22 cellular contexts compared by ENCODE assay signal in the genomic region with DNA sequence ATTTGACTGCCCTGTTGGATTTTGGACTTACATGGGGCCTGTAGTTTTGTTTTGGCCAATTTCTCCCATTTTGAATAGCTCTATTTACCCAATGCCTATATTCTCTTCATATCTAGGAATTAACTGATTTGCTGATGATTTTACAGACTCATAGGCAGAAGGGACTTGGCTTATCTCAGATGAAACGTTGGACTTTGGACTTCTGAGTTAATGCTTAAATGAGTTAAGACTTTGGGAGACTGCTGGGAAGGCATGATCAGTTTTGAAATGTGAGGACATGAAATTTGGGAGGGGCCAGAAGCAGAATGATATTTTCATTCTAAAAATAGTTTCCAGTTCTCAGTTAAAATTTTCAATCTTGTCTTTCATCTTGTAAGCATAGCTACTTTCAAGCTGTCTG.
A peak's percentile ranks its signal among the peaks of the same experiment; 100 is the strongest.
DNase-seq lines count a peak whose midpoint lies in the region; ATAC-seq, FAIRE-seq and TF ChIP-seq lines count a peak whose summit lies in the region.
"Had no signal": no experiment of that assay in that cellular context is flagged by ENCODE, and none has a peak within 500 bp of the region (broad histone marks: within the 10 kb centered on the region; RNA-seq: fewer than 3 reads in every experiment).

No MANE protein-coding gene starts in this region.

- no peak for ATAC-seq in Panc1
- peak; percentile 27 to 63 (median 60) for ATAC-seq in right lobe of liver
- no peak for ATAC-seq in GM19455 (IDR thresholded peaks at IDR 0.05; ENCODE audit: unreplicated experiment)
- ATAC-seq: GM12878, GM23338 had no signal

- H3K4me1 ChIP-seq in Panc1 (ENCODE audit: control insufficient read depth, insufficient read depth, low read length) (no peaks in the 10 kb centered on the region), right lobe of liver (peaks cover 0 to 12% (median 0%) of the 10 kb centered on the region in 4 donors)
- H3K4me1 ChIP-seq: BE2C had no signal

- CTCF ChIA-PET in Panc1 (lab: Charles Lee): no interaction called here

- DNase-seq in Panc1 (ENCODE audit: low read depth, low spot score) (no peak), right lobe of liver (no peak), lower leg skin (ENCODE audit: low spot score in 2 of 2) (no peak), T1000 (lab: John Stamatoyannopoulos, UW) (no peak)
- no peak for DNase-seq in activated naive CD4-positive, alpha-beta T cell treated with Interleukin-2 at 50 U/mL for 16 hours
- DNase-seq: 8988T; BE2C; CD4-positive, CD25-positive, alpha-beta regulatory T cell; COR-L47; HCEC 1CT; NCI-H1092 treated with DMSO at 0.1 percent for 48 hours; NCI-H2081; NCI-H446 treated with DMSO at 0.1 percent for 48 hours; NCI-H69; NK-92 treated with Interleukin-12 subunit alpha and Interleukin-12 subunit beta, amount 100 ng/mL, for 24 hours; Right ventricle myocardium superior had no signal

- intact Hi-C loops in Panc1 (cut with micrococcal nuclease; ENCODE audit: unreplicated experiment) (no loop called here), right lobe of liver (cut with DNase I) (no loop called here), lower leg skin (cut with DNase I; ENCODE audit: low total_unique reads) (no loop called here)

- H3K4me3 ChIP-seq in Panc1 (ENCODE audit: low read depth in 2 of 2, low read length in 2 of 2) (no peak overlapping the region), right lobe of liver (no peak overlapping the region), lower leg skin (ENCODE audit: low read depth, poor library complexity, severe bottlenecking) (no peak overlapping the region)
- H3K4me3 ChIP-seq: GM12878, GM23338 had no signal

- H3K36me3 ChIP-seq in Panc1 (ENCODE audit: control insufficient read depth, insufficient read depth, low read length) (no peaks in the 10 kb centered on the region; the same call in 1 of the 2 replicates), right lobe of liver (peaks cover 0 to 2% (median 0%) of the 10 kb centered on the region in 4 donors)

- TF ChIP-seq POLR2A in right lobe of liver (IDR thresholded peaks at IDR 0.05) (no peak), lower leg skin (IDR thresholded peaks at IDR 0.05) (no peak)

- no peaks in the 10 kb centered on the region for H3K27me3 ChIP-seq in Panc1 (ENCODE audit: control insufficient read depth, insufficient read depth, low read length)
- no peaks in the 10 kb centered on the region for H3K27me3 ChIP-seq in right lobe of liver
- H3K27me3 ChIP-seq: BE2C had no signal

- H3K9me3 ChIP-seq in Panc1 (ENCODE audit: control insufficient read depth, insufficient read depth, low read depth, low read length) (peaks cover 3% of the 10 kb centered on the region; the same call in 1 of the 2 replicates), right lobe of liver (no peaks in the 10 kb centered on the region)
- H3K9me3 ChIP-seq: BE2C had no signal

- WGBS in right lobe of liver (ENCODE audit: insufficient coverage, low coverage, low lambda C conversion rate, missing lambda C conversion rate): 21% methylated on average over 1 of the region's 1 CpG
- 81 to 86% methylated on average over 1 of the region's 1 CpG for WGBS in lower leg skin, 2 donors

- FAIRE-seq in islet of Langerhans (lab: Jason Lieb, UNC): peak; percentile 65
- FAIRE-seq: GM12878, GM19239 had no signal

- in situ Hi-C loops in Panc1 (cut with HindIII; ENCODE audit: low pct_unique_long_range_greater_than_20kb, low sequenced_read_pairs): no loop called here

- BruUV-seq in Panc1 (replicated peaks; lab: Mats Ljungman, UMichigan): TSS peak; percentile 11

- no peak for TF ChIP-seq CTCF in 22Rv1 (IDR thresholded peaks at IDR 0.05)
- TF ChIP-seq CTCF in Panc1 (IDR thresholded peaks at IDR 0.05): no peak
- TF ChIP-seq CTCF in right lobe of liver (IDR thresholded peaks at IDR 0.05): no peak
- TF ChIP-seq CTCF in lower leg skin (IDR thresholded peaks at IDR 0.05): no peak

- H3K27ac ChIP-seq in 22Rv1 (peak overlapping the region; percentile 61), Panc1 (ENCODE audit: low read length) (no peak overlapping the region), right lobe of liver (no peak overlapping the region)

- POLR2A ChIA-PET in Panc1 (lab: Charles Lee): no interaction called here

Comparison
In these comparisons a context has a peak if more than half of its experiments do, and no peak if none do; other contexts are left out.
1. ATAC-seq: peak in right lobe of liver (4 of 4); none in Panc1 (single experiment) and GM19455 (single experiment).